22 cellular contexts compared by ENCODE assay signal in genomic region chr10:106438386-106438785, GRCh38.
DNase-seq lines count a peak whose midpoint lies in the region; ATAC-seq, FAIRE-seq and TF ChIP-seq lines count a peak whose summit lies in the region.
"Had no signal": no experiment of that assay in that cellular context is flagged by ENCODE, and none has a peak within 500 bp of the region (broad histone marks: within the 10 kb centered on the region; RNA-seq: fewer than 3 reads in every experiment).

No MANE protein-coding gene starts in this region.

- H3K4me3 Mint-ChIP-seq in GM23338 = no peak overlapping the region
- H3K4me3 Mint-ChIP-seq: CD14-positive monocyte; CD4-positive, alpha-beta T cell; CD8-positive, alpha-beta memory T cell; H9; HFFc6 had no signal

- H3K27ac Mint-ChIP-seq in GM23338 = 0 out of 2 replicates have a peak overlapping the region, but pooled peaks have one; percentile 15
- H3K27ac Mint-ChIP-seq: CD14-positive monocyte; CD4-positive, alpha-beta T cell; CD8-positive, alpha-beta memory T cell; H9; HFFc6 had no signal

- H3K4me2 ChIP-seq in GM23338 = no peak overlapping the region
- H3K4me2 ChIP-seq in keratinocyte (ENCODE audit: control insufficient read depth, extremely low read depth, insufficient read depth, low read depth, low read length) = no peak overlapping the region
- H3K4me2 ChIP-seq: BLaER1 treated with 17β-estradiol and CSF1 and Interleukin-3, amounts not matched to agents 10 nM and 100 nM had no signal

- H3K27ac ChIP-seq in GM23338 (ENCODE audit: low read depth) (no peak overlapping the region), RWPE2 (ENCODE audit: poor library complexity, severe bottlenecking) (peak overlapping the region; percentile 100), keratinocyte (ENCODE audit: control insufficient read depth, insufficient read depth, low read length) (peak overlapping the region; percentile 94)
- H3K27ac ChIP-seq: BLaER1 treated with 17β-estradiol and CSF1 and Interleukin-3, amounts not matched to agents 10 nM and 100 nM had no signal

- peaks cover 2% of the 10 kb centered on the region for H3K9me3 ChIP-seq in RWPE2 (ENCODE audit: severe bottlenecking)
- H3K9me3 ChIP-seq in keratinocyte (ENCODE audit: control insufficient read depth, low read depth, low read length) = no peaks in the 10 kb centered on the region
- H3K9me3 ChIP-seq: BE2C; BLaER1 treated with 17β-estradiol and CSF1 and Interleukin-3, amounts not matched to agents 10 nM and 100 nM had no signal

- TF ChIP-seq CTCF in GM23338 (conservative IDR thresholded peaks at IDR 0.05; ENCODE audit: low read depth in 2 of 2) = no peak
- TF ChIP-seq CTCF in RWPE2 (IDR thresholded peaks at IDR 0.05; ENCODE audit: poor library complexity, severe bottlenecking) = no peak
- no peak for TF ChIP-seq CTCF in epithelial cell of esophagus (IDR thresholded peaks at IDR 0.05; ENCODE audit: insufficient read depth, low read depth, low read length, missing control alignments)
- no peak for TF ChIP-seq CTCF in keratinocyte (optimal IDR thresholded peaks at IDR 0.05 in 1 of 3, IDR thresholded peaks at IDR 0.05 in 1 of 3, conservative IDR thresholded peaks at IDR 0.05 in 1 of 3; ENCODE audit: extremely low read depth in 1 of 3, insufficient read depth in 2 of 3, low read length in 3 of 3)

- dilution Hi-C loops in keratinocyte (cut with MboI; ENCODE audit: extremely low pct_ligation_motif_present, low sequenced_read_pairs) = no loop called here

- no peak overlapping the region for H3K9ac ChIP-seq in keratinocyte (ENCODE audit: control insufficient read depth, extremely low read depth, insufficient read depth, low read length)
- H3K9ac ChIP-seq: BLaER1 treated with 17β-estradiol and CSF1 and Interleukin-3, amounts not matched to agents 10 nM and 100 nM had no signal

- H3K27me3 ChIP-seq in GM23338 (ENCODE audit: insufficient read depth) (no peaks in the 10 kb centered on the region), RWPE2 (ENCODE audit: insufficient read depth, poor library complexity, severe bottlenecking) (no peaks in the 10 kb centered on the region), keratinocyte (ENCODE audit: control insufficient read depth, extremely low read depth, insufficient read depth, low read length) (no peaks in the 10 kb centered on the region), H7 (ENCODE audit: control insufficient read depth, insufficient read depth, low read length) (no peaks in the 10 kb centered on the region)
- H3K27me3 ChIP-seq: BE2C; BLaER1 treated with 17β-estradiol and CSF1 and Interleukin-3, amounts not matched to agents 10 nM and 100 nM had no signal

- H3K27me3 Mint-ChIP-seq in GM23338 (ENCODE audit: insufficient read depth, low read depth, poor library complexity) = no peaks in the 10 kb centered on the region
- H3K27me3 Mint-ChIP-seq: CD4-positive, alpha-beta T cell; CD8-positive, alpha-beta memory T cell had no signal

- ATAC-seq in GM23338 = no peak
- no peak for ATAC-seq in RWPE2 (ENCODE audit: low read depth)
- no peak for ATAC-seq in GM19467 (IDR thresholded peaks at IDR 0.05; ENCODE audit: unreplicated experiment)
- ATAC-seq: GM12878 had no signal

- no peaks in the 10 kb centered on the region for H3K4me1 Mint-ChIP-seq in GM23338
- H3K4me1 Mint-ChIP-seq: CD14-positive monocyte; CD8-positive, alpha-beta memory T cell; H9 had no signal

- H3K36me3 ChIP-seq in GM23338 (ENCODE audit: insufficient read depth) (no peaks in the 10 kb centered on the region), RWPE2 (ENCODE audit: low read depth) (peaks cover 4% of the 10 kb centered on the region), keratinocyte (ENCODE audit: control insufficient read depth in 2 of 2, extremely low read depth in 1 of 2, insufficient read depth in 2 of 2, low read length in 2 of 2) (no peaks in the 10 kb centered on the region), H7 (replicated peaks; ENCODE audit: control insufficient read depth, insufficient read depth, low read length) (no peaks in the 10 kb centered on the region)
- H3K36me3 ChIP-seq: BE2C; BLaER1 treated with 17β-estradiol and CSF1 and Interleukin-3, amounts not matched to agents 10 nM and 100 nM had no signal

- FAIRE-seq in keratinocyte (lab: Jason Lieb, UNC) = no peak
- FAIRE-seq: D721Med, GM12878, H1 had no signal

- DNase-seq in GM23338 (ENCODE audit: low spot score) = no peak
- DNase-seq in RWPE2 (ENCODE audit: low spot score) = no peak
- DNase-seq in epithelial cell of esophagus (ENCODE audit: low read depth) = peak; percentile 73
- no peak for DNase-seq in keratinocyte (ENCODE audit: low read depth, low spot score)
- DNase-seq in H7 = no peak
- DNase-seq in HCEC 1CT = no peak
- DNase-seq: AML-193; BE2C; CD4-positive, alpha-beta T cell; CD8-positive, alpha-beta memory T cell; DMS 273 treated with DMSO at 0.1 percent for 48 hours; DMS79; EL; GDM1; H9; HFFc6 had no signal

- H2AFZ ChIP-seq in GM23338 (no peak overlapping the region), keratinocyte (ENCODE audit: control insufficient read depth, low read length) (no peak overlapping the region)

- H4K20me1 ChIP-seq in GM23338 (replicated peaks; ENCODE audit: insufficient read depth) (no peaks in the 10 kb centered on the region), keratinocyte (ENCODE audit: control insufficient read depth, extremely low read depth, insufficient read depth, low read length) (no peaks in the 10 kb centered on the region)
- H4K20me1 ChIP-seq: BLaER1 treated with 17β-estradiol and CSF1 and Interleukin-3, amounts not matched to agents 10 nM and 100 nM had no signal

- no peaks in the 10 kb centered on the region for H3F3A ChIP-seq in GM23338 (replicated peaks; ENCODE audit: low read depth)

- H3K9me2 ChIP-seq in GM23338 (ENCODE audit: insufficient read depth) = no peaks in the 10 kb centered on the region

- H3K79me2 ChIP-seq in GM23338 (replicated peaks; ENCODE audit: insufficient read depth) = no peaks in the 10 kb centered on the region
- H3K79me2 ChIP-seq in keratinocyte (ENCODE audit: control insufficient read depth, insufficient read depth, low read length) = no peaks in the 10 kb centered on the region

- H3K36me3 Mint-ChIP-seq in GM23338 (ENCODE audit: low read depth) = no peaks in the 10 kb centered on the region
- H3K36me3 Mint-ChIP-seq: CD14-positive monocyte; CD8-positive, alpha-beta memory T cell had no signal

- H3K4me1 ChIP-seq in GM23338 (ENCODE audit: insufficient read depth) (no peaks in the 10 kb centered on the region), RWPE2 (ENCODE audit: insufficient read depth, poor library complexity, severe bottlenecking) (peaks cover 75% of the 10 kb centered on the region), keratinocyte (ENCODE audit: control insufficient read depth, extremely low read depth, insufficient read depth, low read length) (peaks cover 47% of the 10 kb centered on the region)
- H3K4me1 ChIP-seq: BE2C; BLaER1 treated with 17β-estradiol and CSF1 and Interleukin-3, amounts not matched to agents 10 nM and 100 nM had no signal

- no peaks in the 10 kb centered on the region for H3K9me1 ChIP-seq in keratinocyte (ENCODE audit: control insufficient read depth, extremely low read depth, insufficient read depth, low read length)

- no peaks in the 10 kb centered on the region for H3K9me3 Mint-ChIP-seq in GM23338

- H3K4me3 ChIP-seq in GM23338 = no peak overlapping the region
- H3K4me3 ChIP-seq in RWPE2 (ENCODE audit: severe bottlenecking) = no peak overlapping the region
- no peak overlapping the region for H3K4me3 ChIP-seq in epithelial cell of esophagus (ENCODE audit: low read length)
- H3K4me3 ChIP-seq in keratinocyte (ENCODE audit: control insufficient read depth in 2 of 3, extremely low read depth in 1 of 3, insufficient read depth in 2 of 3, low read depth in 1 of 3, low read length in 3 of 3) = no peak overlapping the region
- H3K4me3 ChIP-seq in H7 (ENCODE audit: insufficient read depth, low read depth, low read length) = no peak overlapping the region
- H3K4me3 ChIP-seq: BLaER1 treated with 17β-estradiol and CSF1 and Interleukin-3, amounts not matched to agents 10 nM and 100 nM; GM12878 had no signal
